25 cellular contexts compared by ENCODE assay signal in genomic region chr14:79638647-79639266, GRCh38.
A peak's percentile ranks its signal among the peaks of the same experiment; 100 is the strongest.
DNase-seq lines count a peak whose midpoint lies in the region; ATAC-seq and TF ChIP-seq lines count a peak whose summit lies in the region.
"Had no signal": no experiment of that assay in that cellular context is flagged by ENCODE, and none has a peak within 500 bp of the region (broad histone marks: within the 10 kb centered on the region; RNA-seq: fewer than 3 reads in every experiment).

No MANE protein-coding gene starts in this region.

- H3K4me1 ChIP-seq in gastrocnemius medialis (peaks cover 0 to 7% of the 10 kb centered on the region in 2 donors), suprapubic skin (no peaks in the 10 kb centered on the region)
- H3K4me1 ChIP-seq in CD4-positive, alpha-beta memory T cell (ENCODE audit: insufficient read depth, low read length), result no peaks in the 10 kb centered on the region
- H3K4me1 ChIP-seq: right lobe of liver, SJSA1 had no signal

- no peak for TF ChIP-seq EP300 in suprapubic skin (IDR thresholded peaks at IDR 0.05)

- ATAC-seq in gastrocnemius medialis (peak; percentile 63 to 87), HG02981 (IDR thresholded peaks at IDR 0.05; ENCODE audit: unreplicated experiment) (no peak)
- ATAC-seq: left colon, natural killer cell, right lobe of liver, T-helper 17 cell had no signal

- H3K27ac ChIP-seq in gastrocnemius medialis, result peak overlapping the region; percentile 32 to 73 (median 65)
- no peak overlapping the region for H3K27ac ChIP-seq in suprapubic skin
- H3K27ac ChIP-seq in CD4-positive, alpha-beta memory T cell (ENCODE audit: low read depth, low read length), result no peak overlapping the region
- H3K27ac ChIP-seq: GM23248, right lobe of liver, SJSA1 had no signal

- intact Hi-C loops in gastrocnemius medialis (cut with DNase I; ENCODE audit: low total_unique reads), result no loop called here
- intact Hi-C loops in CD4-positive, alpha-beta memory T cell (cut with micrococcal nuclease), result no loop called here

- H3K27me3 Mint-ChIP-seq in CD4-positive, alpha-beta memory T cell, result no peaks in the 10 kb centered on the region
- H3K27me3 Mint-ChIP-seq: T-helper 17 cell, type B pancreatic cell had no signal

- CTCF ChIA-PET in CD4-positive, alpha-beta memory T cell (lab: Charles Lee; ENCODE audit: partially characterized antibody), result no interaction called here

- H3K4me3 Mint-ChIP-seq in CD4-positive, alpha-beta memory T cell, result no peak overlapping the region
- H3K4me3 Mint-ChIP-seq: CD4-positive, CD25-positive, alpha-beta regulatory T cell; HFFc6; natural killer cell; T-helper 17 cell; type B pancreatic cell had no signal

- H3K4me3 ChIP-seq in gastrocnemius medialis (no peak overlapping the region), suprapubic skin (no peak overlapping the region)
- H3K4me3 ChIP-seq in CD4-positive, alpha-beta memory T cell (ENCODE audit: low read length in 2 of 2), result no peak overlapping the region
- H3K4me3 ChIP-seq: GM23248, right lobe of liver, SJSA1 had no signal

- POLR2A ChIA-PET in CD4-positive, alpha-beta memory T cell (lab: Charles Lee; ENCODE audit: partially characterized antibody), result no interaction called here

- TF ChIP-seq CTCF in gastrocnemius medialis (IDR thresholded peaks at IDR 0.05 in 4 of 5, conservative IDR thresholded peaks at IDR 0.05 in 1 of 5) (no peak), suprapubic skin (IDR thresholded peaks at IDR 0.05) (no peak)

- H3K4me1 Mint-ChIP-seq in CD4-positive, alpha-beta memory T cell, result no peaks in the 10 kb centered on the region
- H3K4me1 Mint-ChIP-seq: CD4-positive, CD25-positive, alpha-beta regulatory T cell; natural killer cell; T-helper 17 cell had no signal

- in situ Hi-C loops in gastrocnemius medialis (cut with MboI; ENCODE audit: low sequenced_read_pairs in 4 of 4), result no loop called here

- peak; percentile 95 for DNase-seq in NCI-H1694 (lab: John Stamatoyannopoulos, UW)
- peak in 31 of 58 donors; percentile 1 to 73 (median 23) for DNase-seq in anterior cingulate cortex (lab: John Stamatoyannopoulos, UW)
- peak; percentile 46 for DNase-seq in kidney glomerular epithelial cell (lab: John Stamatoyannopoulos, UW)
- peak; percentile 4 to 21 for DNase-seq in gastrocnemius medialis
- DNase-seq in suprapubic skin (ENCODE audit: low spot score in 2 of 2), result no peak
- no peak for DNase-seq in CD4-positive, alpha-beta memory T cell
- DNase-seq in SIG-M5 treated with dmso at 0.1 percent for 504 hours (lab: John Stamatoyannopoulos, UW; ENCODE audit: unreplicated experiment), result no peak
- DNase-seq: activated CD4-positive, alpha-beta T cell treated with anti-CD3 and anti-CD28 coated beads for 48 hours; activated naive CD4-positive, alpha-beta T cell; activated T-cell treated with anti-CD3 and anti-CD28 coated beads, Interleukin-2, amount 50 U/mL, for 48 hours; amniotic stem cell; CD4-positive, CD25-positive, alpha-beta regulatory T cell; GM23248; HFFc6; left colon; mesendoderm; natural killer cell; NCI-H1105; NCI-H2081 treated with DMSO at 0.1 percent for 48 hours; right lobe of liver; stimulated activated CD4-positive, alpha-beta T cell treated with anti-CD3 and anti-CD28 coated beads, Interleukin-15, amount 100 ng/mL, for 24 hours; T-helper 17 cell had no signal

- H3K9me3 Mint-ChIP-seq in CD4-positive, alpha-beta memory T cell, result peaks cover 0 to 7% (median 1%) of the 10 kb centered on the region in 8 donors

- H3K36me3 ChIP-seq in gastrocnemius medialis (no peaks in the 10 kb centered on the region), suprapubic skin (no peaks in the 10 kb centered on the region)
- H3K36me3 ChIP-seq in CD4-positive, alpha-beta memory T cell (ENCODE audit: insufficient read depth, low read length), result no peaks in the 10 kb centered on the region
- H3K36me3 ChIP-seq: right lobe of liver, SJSA1 had no signal

- WGBS in suprapubic skin, result 54% methylated on average over 6 of the region's 6 CpGs

- H3K9me3 ChIP-seq in gastrocnemius medialis (no peaks in the 10 kb centered on the region), suprapubic skin (no peaks in the 10 kb centered on the region)
- H3K9me3 ChIP-seq in CD4-positive, alpha-beta memory T cell (ENCODE audit: control insufficient read depth in 1 of 2, low read length in 2 of 2), result no peaks in the 10 kb centered on the region
- H3K9me3 ChIP-seq: right lobe of liver, SJSA1 had no signal

- TF ChIP-seq POLR2A in gastrocnemius medialis (IDR thresholded peaks at IDR 0.05) (no peak), suprapubic skin (IDR thresholded peaks at IDR 0.05) (no peak)

- no peak overlapping the region for H3K27ac Mint-ChIP-seq in CD4-positive, alpha-beta memory T cell
- H3K27ac Mint-ChIP-seq: CD4-positive, CD25-positive, alpha-beta regulatory T cell; HFFc6; natural killer cell; T-helper 17 cell; type B pancreatic cell had no signal

- H3K36me3 Mint-ChIP-seq in CD4-positive, alpha-beta memory T cell, result no peaks in the 10 kb centered on the region
- H3K36me3 Mint-ChIP-seq: CD4-positive, CD25-positive, alpha-beta regulatory T cell; natural killer cell; type B pancreatic cell had no signal

- H3K27me3 ChIP-seq in gastrocnemius medialis (no peaks in the 10 kb centered on the region), suprapubic skin (no peaks in the 10 kb centered on the region)
- no peaks in the 10 kb centered on the region for H3K27me3 ChIP-seq in CD4-positive, alpha-beta memory T cell (ENCODE audit: insufficient read depth, low read length)
- H3K27me3 ChIP-seq: right lobe of liver, SJSA1 had no signal

Comparison
In these comparisons a context has a peak if more than half of its experiments do, and no peak if none do; other contexts are left out.
1. DNase-seq: peak in NCI-H1694 (single experiment), anterior cingulate cortex (31 of 58), kidney glomerular epithelial cell (single experiment) and gastrocnemius medialis (2 of 2); none in suprapubic skin (0 of 2), CD4-positive, alpha-beta memory T cell (0 of 5) and SIG-M5 treated with dmso at 0.1 percent for 504 hours (single experiment).
2. H3K27ac ChIP-seq: peak in gastrocnemius medialis (4 of 4); none in suprapubic skin (single experiment) and CD4-positive, alpha-beta memory T cell (single experiment).